ENCODE assay signal across 32 cellular contexts in the genomic region with DNA sequence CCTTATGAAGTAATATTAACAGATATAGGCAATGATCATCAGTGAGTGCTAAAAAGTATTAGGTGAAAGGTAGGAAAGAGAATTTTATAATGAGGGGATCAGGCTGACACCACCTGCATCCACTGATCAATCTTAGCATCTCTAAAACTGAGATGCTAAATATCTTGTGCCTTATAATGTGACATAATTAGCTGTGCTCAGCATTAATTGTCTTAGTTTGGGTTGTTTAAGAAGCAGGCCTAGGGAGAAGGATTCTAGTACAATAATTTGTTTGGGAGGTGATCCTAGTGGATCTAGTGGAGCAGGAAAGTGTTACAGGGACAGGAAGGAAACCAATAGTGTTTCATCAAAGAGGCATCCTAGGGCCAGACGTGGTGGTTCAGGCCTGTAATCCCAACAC.
"Had no signal": no experiment of that assay in that cellular context is flagged by ENCODE, and none has a peak within 500 bp of the region (broad histone marks: within the 10 kb centered on the region; RNA-seq: fewer than 3 reads in every experiment).

No MANE protein-coding gene starts in this region.

- H3K27me3 ChIP-seq: adrenal gland, body of pancreas, foreskin keratinocyte, gastrocnemius medialis had no signal

- H3K4me1 ChIP-seq: foreskin keratinocyte had no signal

- DNase-seq: activated CD4-positive, alpha-beta memory T cell treated with anti-CD3 and anti-CD28 coated beads for 36 hours; activated CD4-positive, alpha-beta T cell treated with anti-CD3 and anti-CD28 coated beads for 36 hours; activated CD4-positive, CD25-positive, alpha-beta regulatory T cell; activated CD4-positive, CD25-positive, alpha-beta regulatory T cell treated with anti-CD3 and anti-CD28 coated beads, Interleukin-2, amount 50 U/mL, for 72 hours; activated CD8-positive, alpha-beta memory T cell treated with anti-CD3 and anti-CD28 coated beads, Interleukin-2, amount 10 ng/mL, durations not matched to agents 7 days and 5 days; activated CD8-positive, alpha-beta memory T cell treated with anti-CD3 and anti-CD28 coated beads, Interleukin-2, amount 50 U/mL, for 4 hours; activated CD8-positive, alpha-beta T cell treated with anti-CD3 and anti-CD28 coated beads, Interleukin-2, amount 10 ng/mL, durations not matched to agents 7 days and 5 days; activated effector memory CD4-positive, alpha-beta T cell treated with anti-CD3 and anti-CD28 coated beads, Interleukin-2, amount 50 U/mL, for 16 hours; activated naive CD4-positive, alpha-beta T cell treated with anti-CD3 and anti-CD28 coated beads for 36 hours; activated naive CD8-positive, alpha-beta T cell treated with anti-CD3 and anti-CD28 coated beads for 36 hours; activated naive CD8-positive, alpha-beta T cell treated with anti-CD3 and anti-CD28 coated beads, Interleukin-2, amount 50 U/mL, for 24 hours; activated T-cell treated with anti-CD3 and anti-CD28 coated beads, Interleukin-2, amount 50 U/mL, for 1 hour; activated T-cell treated with anti-CD3 and anti-CD28 coated beads, Interleukin-2, amount 50 U/mL, for 48 hours; adrenal gland; amygdala; aorta; body of pancreas; caudate nucleus; dorsolateral prefrontal cortex; effector memory CD4-positive, alpha-beta T cell; endodermal cell; foreskin keratinocyte; gastrocnemius medialis; glutamatergic neuron; T-helper 2 cell had no signal

- H3K9me3 ChIP-seq: adrenal gland, body of pancreas, gastrocnemius medialis had no signal

- H3K36me3 ChIP-seq: adrenal gland, gastrocnemius medialis had no signal

- H3K27ac ChIP-seq: foreskin keratinocyte had no signal

- H3K4me3 Mint-ChIP-seq: activated CD4-positive, alpha-beta memory T cell treated with anti-CD3 and anti-CD28 coated beads for 36 hours; activated CD4-positive, alpha-beta T cell treated with anti-CD3 and anti-CD28 coated beads for 36 hours; activated CD4-positive, alpha-beta T cell treated with anti-CD3 and anti-CD28 coated beads, Interleukin-2, amount 10 ng/mL, durations not matched to agents 24 days and 14 days; activated CD8-positive, alpha-beta memory T cell treated with anti-CD3 and anti-CD28 coated beads, Interleukin-2, amount 10 ng/mL, durations not matched to agents 7 days and 5 days; activated CD8-positive, alpha-beta T cell treated with anti-CD3 and anti-CD28 coated beads, Interleukin-2, amount 10 ng/mL, durations not matched to agents 7 days and 5 days; activated naive CD4-positive, alpha-beta T cell treated with anti-CD3 and anti-CD28 coated beads for 36 hours; activated naive CD4-positive, alpha-beta T cell treated with anti-CD3 and anti-CD28 coated beads, Interleukin-2, amount 50 U/mL, for 24 hours; activated naive CD8-positive, alpha-beta T cell treated with anti-CD3 and anti-CD28 coated beads for 36 hours; activated naive CD8-positive, alpha-beta T cell treated with anti-CD3 and anti-CD28 coated beads, Interleukin-2, amount 50 U/mL, for 24 hours; activated T-helper 1 cell treated with anti-CD3 and anti-CD28 coated beads, Interleukin-12 subunit alpha, Interleukin-12 subunit beta, Interleukin-2, Interleukin-4 antibody, amounts not matched to agents 30 ng/mL and 10 ng/mL and 1 ng/mL, durations not matched to agents 14 hours and 24 hours and 36 hours; dendritic cell treated with granulocyte-macrophage colony-stimulating factor and Interleukin-4, amounts not matched to agents 40 ng/mL and 50 ng/mL, for 4 days; endodermal cell had no signal

- H3K36me3 Mint-ChIP-seq: activated CD4-positive, alpha-beta memory T cell treated with anti-CD3 and anti-CD28 coated beads for 36 hours; activated naive CD4-positive, alpha-beta T cell treated with anti-CD3 and anti-CD28 coated beads, Interleukin-2, amount 50 U/mL, for 24 hours; activated naive CD8-positive, alpha-beta T cell treated with anti-CD3 and anti-CD28 coated beads for 36 hours had no signal

- ATAC-seq: activated CD4-positive, alpha-beta T cell treated with anti-CD3 and anti-CD28 coated beads for 36 hours; activated CD8-positive, alpha-beta memory T cell treated with anti-CD3 and anti-CD28 coated beads, Interleukin-2, amount 10 ng/mL, durations not matched to agents 7 days and 5 days; activated CD8-positive, alpha-beta T cell treated with anti-CD3 and anti-CD28 coated beads, Interleukin-2, amount 10 ng/mL, durations not matched to agents 7 days and 5 days; activated naive CD8-positive, alpha-beta T cell treated with anti-CD3 and anti-CD28 coated beads, Interleukin-2, amount 50 U/mL, for 24 hours; body of pancreas; esophagus mucosa; foreskin keratinocyte had no signal

- H3K27ac Mint-ChIP-seq: activated CD4-positive, alpha-beta memory T cell treated with anti-CD3 and anti-CD28 coated beads for 36 hours; activated CD4-positive, alpha-beta T cell treated with anti-CD3 and anti-CD28 coated beads for 36 hours; activated CD4-positive, alpha-beta T cell treated with anti-CD3 and anti-CD28 coated beads, Interleukin-2, amount 10 ng/mL, durations not matched to agents 24 days and 14 days; activated CD8-positive, alpha-beta memory T cell treated with anti-CD3 and anti-CD28 coated beads, Interleukin-2, amount 10 ng/mL, durations not matched to agents 7 days and 5 days; activated CD8-positive, alpha-beta T cell treated with anti-CD3 and anti-CD28 coated beads, Interleukin-2, amount 10 ng/mL, durations not matched to agents 7 days and 5 days; activated naive CD4-positive, alpha-beta T cell treated with anti-CD3 and anti-CD28 coated beads for 36 hours; activated naive CD4-positive, alpha-beta T cell treated with anti-CD3 and anti-CD28 coated beads, Interleukin-2, amount 50 U/mL, for 24 hours; activated naive CD8-positive, alpha-beta T cell treated with anti-CD3 and anti-CD28 coated beads for 36 hours; activated naive CD8-positive, alpha-beta T cell treated with anti-CD3 and anti-CD28 coated beads, Interleukin-2, amount 50 U/mL, for 24 hours; activated T-helper 1 cell treated with anti-CD3 and anti-CD28 coated beads, Interleukin-12 subunit alpha, Interleukin-12 subunit beta, Interleukin-2, Interleukin-4 antibody, amounts not matched to agents 30 ng/mL and 10 ng/mL and 1 ng/mL, durations not matched to agents 14 hours and 24 hours and 36 hours; activated T-helper 2 cell treated with anti-CD3 and anti-CD28 coated beads, Interferon-gamma antibody, Interleukin-2, Interleukin-4, amounts not matched to agents 10 μg/mL and 5 μg/mL and 100 μg/mL, durations not matched to agents 14 hours and 24 hours and 36 hours; dendritic cell treated with granulocyte-macrophage colony-stimulating factor and Interleukin-4, amounts not matched to agents 40 ng/mL and 50 ng/mL, for 4 days; endodermal cell had no signal

- H3K4me1 Mint-ChIP-seq: activated CD4-positive, alpha-beta T cell treated with anti-CD3 and anti-CD28 coated beads, Interleukin-2, amount 10 ng/mL, durations not matched to agents 24 days and 14 days; activated naive CD4-positive, alpha-beta T cell treated with anti-CD3 and anti-CD28 coated beads, Interleukin-2, amount 50 U/mL, for 24 hours; activated naive CD8-positive, alpha-beta T cell treated with anti-CD3 and anti-CD28 coated beads, Interleukin-2, amount 50 U/mL, for 24 hours; endodermal cell had no signal

- H3K4me3 ChIP-seq: adrenal gland, body of pancreas, coronary artery, dorsolateral prefrontal cortex, gastrocnemius medialis had no signal

- H3K27me3 Mint-ChIP-seq: dendritic cell treated with granulocyte-macrophage colony-stimulating factor and Interleukin-4, amounts not matched to agents 40 ng/mL and 50 ng/mL, for 4 days had no signal

- H3K9me3 Mint-ChIP-seq: activated CD4-positive, alpha-beta memory T cell treated with anti-CD3 and anti-CD28 coated beads for 36 hours; activated CD4-positive, alpha-beta T cell treated with anti-CD3 and anti-CD28 coated beads, Interleukin-2, amount 10 ng/mL, durations not matched to agents 24 days and 14 days; activated naive CD4-positive, alpha-beta T cell treated with anti-CD3 and anti-CD28 coated beads for 36 hours; activated naive CD4-positive, alpha-beta T cell treated with anti-CD3 and anti-CD28 coated beads, Interleukin-2, amount 50 U/mL, for 24 hours; activated naive CD8-positive, alpha-beta T cell treated with anti-CD3 and anti-CD28 coated beads, Interleukin-2, amount 50 U/mL, for 24 hours; activated T-helper 1 cell treated with anti-CD3 and anti-CD28 coated beads, Interleukin-12 subunit alpha, Interleukin-12 subunit beta, Interleukin-2, Interleukin-4 antibody, amounts not matched to agents 30 ng/mL and 10 ng/mL and 1 ng/mL, durations not matched to agents 14 hours and 24 hours and 36 hours; activated T-helper 2 cell treated with anti-CD3 and anti-CD28 coated beads, Interferon-gamma antibody, Interleukin-2, Interleukin-4, amounts not matched to agents 10 μg/mL and 5 μg/mL and 100 μg/mL, durations not matched to agents 14 hours and 24 hours and 36 hours; endodermal cell had no signal
